ENCODE assay signal across 29 cellular contexts in genomic region chr21:41600961-41601572, GRCh38.
A peak's percentile ranks its signal among the peaks of the same experiment; 100 is the strongest.
DNase-seq lines count a peak whose midpoint lies in the region; ATAC-seq and TF ChIP-seq lines count a peak whose summit lies in the region.
"Had no signal": no experiment of that assay in that cellular context is flagged by ENCODE, and none has a peak within 500 bp of the region (broad histone marks: within the 10 kb centered on the region; RNA-seq: fewer than 3 reads in every experiment).

No MANE protein-coding gene starts in this region.

- no peak overlapping the region for H3K4me3 Mint-ChIP-seq in activated CD4-positive, alpha-beta T cell treated with anti-CD3 and anti-CD28 coated beads, Interleukin-2, amount 10 ng/mL, durations not matched to agents 24 days and 14 days
- H3K4me3 Mint-ChIP-seq in activated CD4-positive, alpha-beta T cell treated with anti-CD3 and anti-CD28 coated beads for 36 hours: no peak overlapping the region
- no peak overlapping the region for H3K4me3 Mint-ChIP-seq in activated naive CD8-positive, alpha-beta T cell treated with anti-CD3 and anti-CD28 coated beads for 36 hours
- H3K4me3 Mint-ChIP-seq: activated CD8-positive, alpha-beta T cell treated with anti-CD3 and anti-CD28 coated beads, Interleukin-2, amount 10 ng/mL, durations not matched to agents 7 days and 5 days; activated naive CD8-positive, alpha-beta T cell treated with anti-CD3 and anti-CD28 coated beads, Interleukin-2, amount 10 ng/mL, durations not matched to agents 7 days and 5 days; CD4-positive, alpha-beta T cell; natural killer cell; stimulated activated effector memory CD8-positive, alpha-beta T cell treated with anti-CD3 and anti-CD28 coated beads, Interleukin-12 subunit alpha, Interleukin-12 subunit beta, amount 100 ng/mL, for 72 hours had no signal

- CTCF ChIA-PET in activated CD4-positive, alpha-beta T cell treated with anti-CD3 and anti-CD28 coated beads for 36 hours (lab: Charles Lee): interaction anchor here (0.9 to 1.0 kb wide), 2 partner anchors 8 to 16 kb away, joined by 3 to 4 read pairs; no protein-coding TSS in a partner anchor

- no peaks in the 10 kb centered on the region for H3K36me3 Mint-ChIP-seq in activated CD4-positive, alpha-beta T cell treated with anti-CD3 and anti-CD28 coated beads, Interleukin-2, amount 10 ng/mL, durations not matched to agents 24 days and 14 days (ENCODE audit: low read depth)
- H3K36me3 Mint-ChIP-seq in activated CD4-positive, alpha-beta T cell treated with anti-CD3 and anti-CD28 coated beads for 36 hours (ENCODE audit: low read depth): no peaks in the 10 kb centered on the region
- H3K36me3 Mint-ChIP-seq in activated naive CD8-positive, alpha-beta T cell treated with anti-CD3 and anti-CD28 coated beads for 36 hours: no peaks in the 10 kb centered on the region
- H3K36me3 Mint-ChIP-seq: activated naive CD8-positive, alpha-beta T cell treated with anti-CD3 and anti-CD28 coated beads, Interleukin-2, amount 10 ng/mL, durations not matched to agents 7 days and 5 days; natural killer cell; stimulated activated effector memory CD8-positive, alpha-beta T cell treated with anti-CD3 and anti-CD28 coated beads, Interleukin-12 subunit alpha, Interleukin-12 subunit beta, amount 100 ng/mL, for 72 hours had no signal

- H3K4me1 Mint-ChIP-seq in activated CD4-positive, alpha-beta T cell treated with anti-CD3 and anti-CD28 coated beads, Interleukin-2, amount 10 ng/mL, durations not matched to agents 24 days and 14 days: no peaks in the 10 kb centered on the region
- no peaks in the 10 kb centered on the region for H3K4me1 Mint-ChIP-seq in activated CD4-positive, alpha-beta T cell treated with anti-CD3 and anti-CD28 coated beads for 36 hours
- H3K4me1 Mint-ChIP-seq in activated naive CD8-positive, alpha-beta T cell treated with anti-CD3 and anti-CD28 coated beads for 36 hours: no peaks in the 10 kb centered on the region
- H3K4me1 Mint-ChIP-seq: activated naive CD8-positive, alpha-beta T cell treated with anti-CD3 and anti-CD28 coated beads, Interleukin-2, amount 10 ng/mL, durations not matched to agents 7 days and 5 days; stimulated activated effector memory CD8-positive, alpha-beta T cell treated with anti-CD3 and anti-CD28 coated beads, Interleukin-12 subunit alpha, Interleukin-12 subunit beta, amount 100 ng/mL, for 72 hours had no signal

- peaks cover 1% of the 10 kb centered on the region for H3K27me3 Mint-ChIP-seq in activated CD4-positive, alpha-beta T cell treated with anti-CD3 and anti-CD28 coated beads, Interleukin-2, amount 10 ng/mL, durations not matched to agents 24 days and 14 days
- H3K27me3 Mint-ChIP-seq in activated CD4-positive, alpha-beta T cell treated with anti-CD3 and anti-CD28 coated beads for 36 hours: no peaks in the 10 kb centered on the region
- peaks cover 13% of the 10 kb centered on the region for H3K27me3 Mint-ChIP-seq in activated naive CD8-positive, alpha-beta T cell treated with anti-CD3 and anti-CD28 coated beads for 36 hours

- ATAC-seq in activated CD4-positive, alpha-beta T cell treated with anti-CD3 and anti-CD28 coated beads for 36 hours: no peak
- ATAC-seq in upper lobe of right lung: no peak
- ATAC-seq: activated CD8-positive, alpha-beta T cell treated with anti-CD3 and anti-CD28 coated beads, Interleukin-2, amount 10 ng/mL, durations not matched to agents 7 days and 5 days; gastroesophageal sphincter; HepG2; natural killer cell; right cardiac atrium; stimulated activated effector memory CD8-positive, alpha-beta T cell treated with anti-CD3 and anti-CD28 coated beads, Interleukin-12 subunit alpha, Interleukin-12 subunit beta, amount 100 ng/mL, for 72 hours had no signal

- no peaks in the 10 kb centered on the region for H3K9me3 ChIP-seq in upper lobe of right lung
- H3K9me3 ChIP-seq: gastroesophageal sphincter, SJSA1 had no signal

- H3K4me1 ChIP-seq in upper lobe of right lung: peaks cover 8% of the 10 kb centered on the region
- H3K4me1 ChIP-seq: parathyroid adenoma had no signal

- POLR2A ChIA-PET in activated CD4-positive, alpha-beta T cell treated with anti-CD3 and anti-CD28 coated beads for 36 hours (lab: Charles Lee): no interaction called here

- H3K27ac ChIP-seq in VCaP (peak overlapping the region; percentile 87), upper lobe of right lung (no peak overlapping the region)
- H3K27ac ChIP-seq: gastroesophageal sphincter, parathyroid adenoma, PC-9, SJSA1 had no signal

- TF ChIP-seq CTCF in VCaP (conservative IDR thresholded peaks at IDR 0.05) (no peak), upper lobe of right lung (IDR thresholded peaks at IDR 0.05) (no peak)

- no peaks in the 10 kb centered on the region for H3K27me3 ChIP-seq in upper lobe of right lung
- H3K27me3 ChIP-seq: SJSA1 had no signal

- no peaks in the 10 kb centered on the region for H3K36me3 ChIP-seq in upper lobe of right lung
- H3K36me3 ChIP-seq: gastroesophageal sphincter, SJSA1 had no signal

- DNase-seq in activated CD4-positive, alpha-beta T cell treated with anti-CD3 and anti-CD28 coated beads, Interleukin-2, amount 10 ng/mL, durations not matched to agents 24 days and 14 days: no peak
- no peak for DNase-seq in activated CD4-positive, alpha-beta T cell treated with anti-CD3 and anti-CD28 coated beads for 36 hours
- peak; percentile 65 for DNase-seq in mesenteric fat pad (ENCODE audit: low spot score)
- DNase-seq in upper lobe of right lung: peak; percentile 57
- DNase-seq in activated naive CD8-positive, alpha-beta T cell treated with anti-CD3 and anti-CD28 coated beads for 36 hours: no peak
- no peak for DNase-seq in cerebellar nuclear complex (lab: John Stamatoyannopoulos, UW)
- DNase-seq in NCI-H1930 (lab: John Stamatoyannopoulos, UW): no peak
- DNase-seq: 8988T; activated CD4-positive, alpha-beta T cell treated with anti-CD3 and anti-CD28 coated beads for 1 hour; activated CD8-positive, alpha-beta T cell treated with anti-CD3 and anti-CD28 coated beads, Interleukin-2, amount 10 ng/mL, durations not matched to agents 7 days and 5 days; activated naive CD8-positive, alpha-beta T cell treated with anti-CD3 and anti-CD28 coated beads, Interleukin-2, amount 10 ng/mL, durations not matched to agents 7 days and 5 days; central memory CD4-positive, alpha-beta T cell; DMS 273 treated with DMSO at 0.1 percent for 48 hours; Karpas-422; natural killer cell; NCI-H1694; NCI-H2171; NCI-H510A; PC-9; right cardiac atrium; stimulated activated CD4-positive, alpha-beta T cell treated with anti-CD3 and anti-CD28 coated beads, Interleukin-4, amount 100 ng/mL, for 24 hours; T-helper 1 cell had no signal

- no peak overlapping the region for H3K4me3 ChIP-seq in upper lobe of right lung
- H3K4me3 ChIP-seq: gastroesophageal sphincter, PC-9, SJSA1 had no signal

- H3K27ac Mint-ChIP-seq in activated CD4-positive, alpha-beta T cell treated with anti-CD3 and anti-CD28 coated beads, Interleukin-2, amount 10 ng/mL, durations not matched to agents 24 days and 14 days: peak overlapping the region; percentile 34
- no peak overlapping the region for H3K27ac Mint-ChIP-seq in activated CD4-positive, alpha-beta T cell treated with anti-CD3 and anti-CD28 coated beads for 36 hours
- H3K27ac Mint-ChIP-seq in activated naive CD8-positive, alpha-beta T cell treated with anti-CD3 and anti-CD28 coated beads for 36 hours: no peak overlapping the region
- H3K27ac Mint-ChIP-seq: activated CD8-positive, alpha-beta T cell treated with anti-CD3 and anti-CD28 coated beads, Interleukin-2, amount 10 ng/mL, durations not matched to agents 7 days and 5 days; activated naive CD8-positive, alpha-beta T cell treated with anti-CD3 and anti-CD28 coated beads, Interleukin-2, amount 10 ng/mL, durations not matched to agents 7 days and 5 days; CD4-positive, alpha-beta T cell; natural killer cell; stimulated activated effector memory CD8-positive, alpha-beta T cell treated with anti-CD3 and anti-CD28 coated beads, Interleukin-12 subunit alpha, Interleukin-12 subunit beta, amount 100 ng/mL, for 72 hours had no signal

- intact Hi-C loops in activated CD4-positive, alpha-beta T cell treated with anti-CD3 and anti-CD28 coated beads, Interleukin-2, amount 10 ng/mL, durations not matched to agents 24 days and 14 days (cut with micrococcal nuclease): no loop called here
- intact Hi-C loops in activated CD4-positive, alpha-beta T cell treated with anti-CD3 and anti-CD28 coated beads for 36 hours (cut with DNase I, micrococcal nuclease): no loop called here
- intact Hi-C loops in upper lobe of right lung (cut with DNase I): no loop called here

- H3K9me3 Mint-ChIP-seq in activated CD4-positive, alpha-beta T cell treated with anti-CD3 and anti-CD28 coated beads, Interleukin-2, amount 10 ng/mL, durations not matched to agents 24 days and 14 days: no peaks in the 10 kb centered on the region
- no peaks in the 10 kb centered on the region for H3K9me3 Mint-ChIP-seq in activated CD4-positive, alpha-beta T cell treated with anti-CD3 and anti-CD28 coated beads for 36 hours (ENCODE audit: low read depth)
- no peaks in the 10 kb centered on the region for H3K9me3 Mint-ChIP-seq in activated naive CD8-positive, alpha-beta T cell treated with anti-CD3 and anti-CD28 coated beads for 36 hours
- H3K9me3 Mint-ChIP-seq: activated naive CD8-positive, alpha-beta T cell treated with anti-CD3 and anti-CD28 coated beads, Interleukin-2, amount 10 ng/mL, durations not matched to agents 7 days and 5 days; CD4-positive, alpha-beta T cell; natural killer cell; stimulated activated effector memory CD8-positive, alpha-beta T cell treated with anti-CD3 and anti-CD28 coated beads, Interleukin-12 subunit alpha, Interleukin-12 subunit beta, amount 100 ng/mL, for 72 hours had no signal

Comparison
In these comparisons a context has a peak if more than half of its experiments do, and no peak if none do; other contexts are left out.
1. DNase-seq: peak in mesenteric fat pad (single experiment) and upper lobe of right lung (single experiment); none in activated CD4-positive, alpha-beta T cell treated with anti-CD3 and anti-CD28 coated beads, Interleukin-2, amount 10 ng/mL, durations not matched to agents 24 days and 14 days (single experiment), activated CD4-positive, alpha-beta T cell treated with anti-CD3 and anti-CD28 coated beads for 36 hours (single experiment), activated naive CD8-positive, alpha-beta T cell treated with anti-CD3 and anti-CD28 coated beads for 36 hours (single experiment), cerebellar nuclear complex (0 of 2) and NCI-H1930 (0 of 2).